21 cellular contexts compared by ENCODE assay signal in genomic region chr10:5603091-5603847, GRCh38.
A peak's percentile ranks its signal among the peaks of the same experiment; 100 is the strongest.
DNase-seq lines count a peak whose midpoint lies in the region; ATAC-seq, FAIRE-seq and TF ChIP-seq lines count a peak whose summit lies in the region.
"Had no signal": no experiment of that assay in that cellular context is flagged by ENCODE, and none has a peak within 500 bp of the region (broad histone marks: within the 10 kb centered on the region; RNA-seq: fewer than 3 reads in every experiment).

No MANE protein-coding gene starts in this region.

- no peak for FAIRE-seq in HepG2 (lab: Jason Lieb, UNC)

- TF ChIP-seq EP300 in HepG2 (IDR thresholded peaks at IDR 0.05; ENCODE audit: low read depth in 2 of 2, low read length in 2 of 2) (no peak), HepG2 (CRISPR knock-in tag; IDR thresholded peaks at IDR 0.05; ENCODE audit: borderline replicate concordance) (no peak)

- CTCF ChIA-PET in HepG2 (lab: Yijun Ruan, JAX; ENCODE audit: low intra/inter-chr PET ratio, low total read pairs) = no interaction called here
- CTCF ChIA-PET in CD4-positive, alpha-beta memory T cell (lab: Charles Lee; ENCODE audit: partially characterized antibody) = no interaction called here
- CTCF ChIA-PET in activated CD8-positive, alpha-beta T cell treated with anti-CD3 and anti-CD28 coated beads, Interleukin-2, amount 10 ng/mL, durations not matched to agents 7 days and 5 days (lab: Charles Lee) = no interaction called here

- no peak for TF ChIP-seq CTCF in ascending aorta (IDR thresholded peaks at IDR 0.05)
- no peak for TF ChIP-seq CTCF in HepG2 (CRISPR knock-in tag; IDR thresholded peaks at IDR 0.05)
- TF ChIP-seq CTCF in tibial artery (IDR thresholded peaks at IDR 0.05) = no peak

- in situ Hi-C loops in HepG2 (cut with HindIII; ENCODE audit: extremely low pct_ligation_motif_present, low pct_unique_long_range_greater_than_20kb) = loop anchor here (25.0 kb wide), 1 partner anchor 791 kb away; no protein-coding TSS in a partner anchor

- H3K27me3 ChIP-seq in ascending aorta (no peaks in the 10 kb centered on the region), HepG2 (ENCODE audit: control insufficient read depth in 1 of 2, insufficient read depth in 2 of 2, low read length in 2 of 2) (no peaks in the 10 kb centered on the region), tibial artery (no peaks in the 10 kb centered on the region)
- H3K27me3 ChIP-seq in CD4-positive, alpha-beta memory T cell (ENCODE audit: insufficient read depth, low read length) = no peaks in the 10 kb centered on the region

- H3K27ac ChIP-seq in ascending aorta = peak overlapping the region; percentile 84 to 88
- no peak overlapping the region for H3K27ac ChIP-seq in HepG2 (ENCODE audit: extremely low read length, insufficient read depth, low read length)
- peak overlapping the region; percentile 76 to 77 for H3K27ac ChIP-seq in tibial artery
- no peak overlapping the region for H3K27ac ChIP-seq in CD4-positive, alpha-beta memory T cell (ENCODE audit: low read depth, low read length)

- ATAC-seq in HepG2 = peak; percentile 61
- ATAC-seq in HG02678 (IDR thresholded peaks at IDR 0.05; ENCODE audit: unreplicated experiment) = no peak
- no peak for ATAC-seq in activated CD8-positive, alpha-beta T cell treated with anti-CD3 and anti-CD28 coated beads, Interleukin-2, amount 10 ng/mL, durations not matched to agents 7 days and 5 days
- ATAC-seq: SK-N-SH treated with all-trans-retinoic acid at 6 μM for 48 hours had no signal

- H3K4me3 ChIP-seq in ascending aorta (no peak overlapping the region), HepG2 (replicated peaks in 1 of 3; ENCODE audit: insufficient read depth in 1 of 3, low read depth in 2 of 3, low read length in 3 of 3) (no peak overlapping the region), tibial artery (no peak overlapping the region)
- no peak overlapping the region for H3K4me3 ChIP-seq in CD4-positive, alpha-beta memory T cell (ENCODE audit: low read length in 2 of 2)

- POLR2A ChIA-PET in HepG2 (lab: Yijun Ruan, JAX) = no interaction called here
- POLR2A ChIA-PET in CD4-positive, alpha-beta memory T cell (lab: Charles Lee; ENCODE audit: partially characterized antibody) = no interaction called here
- POLR2A ChIA-PET in activated CD8-positive, alpha-beta T cell treated with anti-CD3 and anti-CD28 coated beads, Interleukin-2, amount 10 ng/mL, durations not matched to agents 7 days and 5 days (lab: Charles Lee) = no interaction called here

- H3K27me3 Mint-ChIP-seq in CD4-positive, alpha-beta memory T cell = peaks cover 0 to under 1% of the 10 kb centered on the region in 2 donors
- H3K27me3 Mint-ChIP-seq in activated CD8-positive, alpha-beta T cell treated with anti-CD3 and anti-CD28 coated beads, Interleukin-2, amount 10 ng/mL, durations not matched to agents 7 days and 5 days (ENCODE audit: low read depth) = peaks cover 4% of the 10 kb centered on the region

- BruUV-seq in HepG2 (replicated peaks; lab: Mats Ljungman, UMichigan) = no TSS peak

- no peaks in the 10 kb centered on the region for H3K36me3 ChIP-seq in ascending aorta
- H3K36me3 ChIP-seq in HepG2 (replicated peaks in 1 of 2; ENCODE audit: control insufficient read depth in 1 of 2, insufficient read depth in 2 of 2, low read length in 2 of 2) = no peaks in the 10 kb centered on the region
- no peaks in the 10 kb centered on the region for H3K36me3 ChIP-seq in tibial artery
- no peaks in the 10 kb centered on the region for H3K36me3 ChIP-seq in CD4-positive, alpha-beta memory T cell (ENCODE audit: insufficient read depth, low read length)

- WGBS in HepG2 (ENCODE audit: low lambda C conversion rate) = 58% methylated on average over 10 of the region's 14 CpGs

- peaks cover 0 to 5% (median under 1%) of the 10 kb centered on the region in 4 donors for H3K4me1 Mint-ChIP-seq in CD4-positive, alpha-beta memory T cell
- H3K4me1 Mint-ChIP-seq in activated CD8-positive, alpha-beta T cell treated with anti-CD3 and anti-CD28 coated beads, Interleukin-2, amount 10 ng/mL, durations not matched to agents 7 days and 5 days (ENCODE audit: low read depth) = no peaks in the 10 kb centered on the region

- TF ChIP-seq POLR2A in HepG2 (IDR thresholded peaks at IDR 0.05; ENCODE audit: insufficient read depth in 1 of 2, low read depth in 2 of 2, low read length in 2 of 2) = no peak

- H3K4me3 Mint-ChIP-seq in CD4-positive, alpha-beta memory T cell = no peak overlapping the region
- no peak overlapping the region for H3K4me3 Mint-ChIP-seq in activated CD8-positive, alpha-beta T cell treated with anti-CD3 and anti-CD28 coated beads, Interleukin-2, amount 10 ng/mL, durations not matched to agents 7 days and 5 days
- H3K4me3 Mint-ChIP-seq: HFFc6 had no signal

- no peaks in the 10 kb centered on the region for H3K36me3 Mint-ChIP-seq in CD4-positive, alpha-beta memory T cell
- no peaks in the 10 kb centered on the region for H3K36me3 Mint-ChIP-seq in activated CD8-positive, alpha-beta T cell treated with anti-CD3 and anti-CD28 coated beads, Interleukin-2, amount 10 ng/mL, durations not matched to agents 7 days and 5 days (ENCODE audit: low read depth)

- H3K9me3 ChIP-seq in ascending aorta (no peaks in the 10 kb centered on the region), HepG2 (ENCODE audit: low read length) (no peaks in the 10 kb centered on the region), tibial artery (no peaks in the 10 kb centered on the region)
- no peaks in the 10 kb centered on the region for H3K9me3 ChIP-seq in CD4-positive, alpha-beta memory T cell (ENCODE audit: control insufficient read depth in 1 of 2, low read length in 2 of 2)

- H3K4me1 ChIP-seq in ascending aorta (peaks cover 16 to 55% of the 10 kb centered on the region in 2 donors), HepG2 (ENCODE audit: insufficient read depth, low read length) (peaks cover 73% of the 10 kb centered on the region), tibial artery (peaks cover 5 to 79% (median 58%) of the 10 kb centered on the region in 4 donors)
- no peaks in the 10 kb centered on the region for H3K4me1 ChIP-seq in CD4-positive, alpha-beta memory T cell (ENCODE audit: insufficient read depth, low read length)

- H3K4me2 ChIP-seq in HepG2 (ENCODE audit: low read depth, low read length) = peak overlapping the region; percentile 33

- peak; percentile 40 for DNase-seq in MV-4-11 (lab: John Stamatoyannopoulos, UW)
- no peak for DNase-seq in ascending aorta (ENCODE audit: low spot score in 2 of 2)
- DNase-seq in HepG2 (ENCODE audit: low spot score) = no peak
- no peak for DNase-seq in tibial artery
- DNase-seq in CD4-positive, alpha-beta memory T cell = no peak
- no peak for DNase-seq in activated CD8-positive, alpha-beta T cell treated with anti-CD3 and anti-CD28 coated beads, Interleukin-2, amount 10 ng/mL, durations not matched to agents 7 days and 5 days
- DNase-seq: ACHN, C1 segment of cervical spinal cord, DMS79, H7, HFFc6, NCI-H1092 treated with DMSO at 0.1 percent for 48 hours, NCI-H146, NCI-H2029 treated with DMSO at 0.1 percent for 48 hours, NCI-H2171, NCI-H446, NCI-H69, OCI-M1, SIG-M5 had no signal

- no peaks in the 10 kb centered on the region for H3K79me2 ChIP-seq in HepG2 (ENCODE audit: insufficient read depth, low read length)

- no peak for TF ChIP-seq RAD21 in HepG2 (CRISPR knock-in tag; IDR thresholded peaks at IDR 0.05)

- no peaks in the 10 kb centered on the region for H4K20me1 ChIP-seq in HepG2 (ENCODE audit: insufficient read depth, low read length)

- no peak overlapping the region for H2AFZ ChIP-seq in HepG2 (ENCODE audit: low read length)

- intact Hi-C loops in ascending aorta (cut with DNase I) = loop anchor here (5.0 kb wide), 1 partner anchor 51 kb away; no protein-coding TSS in a partner anchor
- intact Hi-C loops in HepG2 (cut with micrococcal nuclease; ENCODE audit: unreplicated experiment) = no loop called here
- intact Hi-C loops in tibial artery (cut with DNase I; ENCODE audit: low total_unique reads) = loop anchor here (5.0 kb wide), 1 partner anchor 41 kb away; no protein-coding TSS in a partner anchor
- intact Hi-C loops in CD4-positive, alpha-beta memory T cell (cut with micrococcal nuclease) = no loop called here

- no peak overlapping the region for H3K9ac ChIP-seq in HepG2 (ENCODE audit: insufficient read depth, low read depth, low read length)

- H3K27ac Mint-ChIP-seq in CD4-positive, alpha-beta memory T cell = peak overlapping the region in 1 of 7 donors; percentile 41
- no peak overlapping the region for H3K27ac Mint-ChIP-seq in activated CD8-positive, alpha-beta T cell treated with anti-CD3 and anti-CD28 coated beads, Interleukin-2, amount 10 ng/mL, durations not matched to agents 7 days and 5 days
- H3K27ac Mint-ChIP-seq: HFFc6 had no signal

- peaks cover 0 to 4% (median 0%) of the 10 kb centered on the region in 8 donors for H3K9me3 Mint-ChIP-seq in CD4-positive, alpha-beta memory T cell
- no peaks in the 10 kb centered on the region for H3K9me3 Mint-ChIP-seq in activated CD8-positive, alpha-beta T cell treated with anti-CD3 and anti-CD28 coated beads, Interleukin-2, amount 10 ng/mL, durations not matched to agents 7 days and 5 days (ENCODE audit: insufficient read depth)
- H3K9me3 Mint-ChIP-seq: HFFc6 had no signal

TF ChIP-seq in HepG2, 621 proteins besides CTCF, POLR2A, EP300 and RAD21 (continues in another document):
- TF ChIP-seq NCOA5 (CRISPR knock-in tag; IDR thresholded peaks at IDR 0.05) (no peak), ZBTB14 (CRISPR knock-in tag; IDR thresholded peaks at IDR 0.05) (no peak), JUNB (CRISPR knock-in tag; IDR thresholded peaks at IDR 0.05; ENCODE audit: borderline replicate concordance) (no peak), ZNF577 (CRISPR knock-in tag; IDR thresholded peaks at IDR 0.05; ENCODE audit: borderline replicate concordance, low read depth) (no peak), ZNF724P (CRISPR knock-in tag; IDR thresholded peaks at IDR 0.05; ENCODE audit: borderline replicate concordance) (no peak), LBX2 (CRISPR knock-in tag; IDR thresholded peaks at IDR 0.05; ENCODE audit: borderline replicate concordance) (no peak), RFX5 (IDR thresholded peaks at IDR 0.05; ENCODE audit: low read depth, low read length) (no peak), ZNF501 (CRISPR knock-in tag; IDR thresholded peaks at IDR 0.05) (peak; percentile 14; the same call in 1 of the 2 replicates), ZNF124 (CRISPR knock-in tag; IDR thresholded peaks at IDR 0.05) (no peak)

Comparison
In these comparisons a context has a peak if more than half of its experiments do, and no peak if none do; other contexts are left out.
1. H3K27ac ChIP-seq: peak in ascending aorta (2 of 2) and tibial artery (2 of 2); none in HepG2 (single experiment) and CD4-positive, alpha-beta memory T cell (single experiment).
2. intact Hi-C loops: an anchor here in ascending aorta (5.0 kb wide) and tibial artery (5.0 kb wide); none called in HepG2 and CD4-positive, alpha-beta memory T cell.